1 cellular context compared by ENCODE assay signal in genomic region chr1:212121772-212122171, GRCh38.
A peak's percentile ranks its signal among the peaks of the same experiment; 100 is the strongest.
TF ChIP-seq lines count a peak whose summit lies in the region.

No MANE protein-coding gene starts in this region.

TF ChIP-seq in K562, 482 proteins besides CTCF, POLR2A, EP300 and RAD21 (continued from another document):
- TF ChIP-seq PREB (CRISPR knock-in tag; IDR thresholded peaks at IDR 0.05): no peak
- TF ChIP-seq ARID3A (IDR thresholded peaks at IDR 0.05; ENCODE audit: borderline replicate concordance, low read depth, low read length): no peak
- TF ChIP-seq TAL1 (IDR thresholded peaks at IDR 0.05): no peak
- peak in 1 of 2 experiments; percentile 66; a peak in 2 of 4 replicates for TF ChIP-seq RCOR1 (IDR thresholded peaks at IDR 0.05; ENCODE audit: borderline replicate concordance in 1 of 2, low read depth in 2 of 2, low read length in 2 of 2)
- TF ChIP-seq ZFP1 (CRISPR knock-in tag; IDR thresholded peaks at IDR 0.05): no peak
- no peak for TF ChIP-seq EHMT2 (IDR thresholded peaks at IDR 0.05)
- TF ChIP-seq IRF1 (CRISPR knock-in tag; IDR thresholded peaks at IDR 0.05; ENCODE audit: borderline replicate concordance): no peak
